1 cellular context compared by ENCODE assay signal in the genomic region with DNA sequence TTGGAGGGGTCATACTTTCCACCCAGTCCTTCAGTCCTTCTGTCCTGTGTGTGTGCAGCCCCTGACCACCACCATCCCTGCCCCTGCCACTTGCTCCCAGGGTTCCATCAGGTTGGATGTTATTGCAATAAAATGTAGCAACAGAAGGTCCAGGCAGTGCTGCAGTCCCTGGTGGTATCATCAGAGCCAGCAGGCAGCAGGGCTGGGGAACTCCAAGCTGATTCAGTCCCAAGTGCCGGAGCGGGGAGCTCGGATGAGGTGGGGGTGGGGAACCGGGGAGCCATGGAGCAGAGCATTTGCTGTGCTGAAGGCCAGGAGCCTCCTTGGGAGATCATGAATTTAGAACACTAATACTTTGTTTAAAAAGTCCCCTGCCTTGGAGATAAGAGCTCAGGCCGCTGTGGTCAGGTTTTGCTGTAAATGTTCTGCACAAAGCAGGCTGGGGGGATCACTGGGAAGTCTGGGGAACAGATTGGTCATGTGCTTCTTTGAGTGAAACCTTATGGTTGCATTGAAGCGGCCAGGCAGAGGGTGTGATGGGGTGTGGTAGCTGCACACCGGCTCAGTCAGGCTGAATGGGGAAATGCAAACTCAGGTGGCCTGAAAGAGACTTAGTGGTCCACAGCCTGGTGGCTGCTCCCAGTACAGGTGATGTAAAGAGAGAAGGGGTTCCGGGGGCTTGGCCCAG.
TF ChIP-seq lines count a peak whose summit lies in the region.

No MANE protein-coding gene starts in this region.

TF ChIP-seq in HepG2, 621 proteins besides CTCF, POLR2A, EP300 and RAD21 (continued from another document):
- no peak for TF ChIP-seq STAG1 (CRISPR knock-in tag; IDR thresholded peaks at IDR 0.05)
- TF ChIP-seq ZNF30 (CRISPR knock-in tag; IDR thresholded peaks at IDR 0.05), result no peak
- TF ChIP-seq ARNT (IDR thresholded peaks at IDR 0.05), result no peak
- TF ChIP-seq ZNF292 (CRISPR knock-in tag; IDR thresholded peaks at IDR 0.05; ENCODE audit: borderline replicate concordance, low read depth), result no peak
- TF ChIP-seq HIVEP1 (CRISPR knock-in tag; IDR thresholded peaks at IDR 0.05), result no peak
- TF ChIP-seq MAZ (IDR thresholded peaks at IDR 0.05; ENCODE audit: borderline replicate concordance, low read depth, low read length), result no peak
- no peak for TF ChIP-seq MAZ (CRISPR knock-in tag; IDR thresholded peaks at IDR 0.05; ENCODE audit: low read depth)
- TF ChIP-seq NFIB (CRISPR knock-in tag; IDR thresholded peaks at IDR 0.05; ENCODE audit: borderline replicate concordance), result no peak
- TF ChIP-seq PCBP1 (IDR thresholded peaks at IDR 0.05; ENCODE audit: borderline replicate concordance, low read depth, low read length), result no peak
- TF ChIP-seq RFX3 (CRISPR knock-in tag; IDR thresholded peaks at IDR 0.05), result no peak
- no peak for TF ChIP-seq ONECUT2 (CRISPR knock-in tag; IDR thresholded peaks at IDR 0.05)
- TF ChIP-seq ZNF704 (CRISPR knock-in tag; IDR thresholded peaks at IDR 0.05; ENCODE audit: borderline replicate concordance), result no peak
- TF ChIP-seq NKX3-1 (CRISPR knock-in tag; IDR thresholded peaks at IDR 0.05), result no peak
